In genomic region chr12:57001448-57001906, GRCh38 we compare ENCODE assay signal across 1 cellular context.
A peak's percentile ranks its signal among the peaks of the same experiment; 100 is the strongest.
TF ChIP-seq lines count a peak whose summit lies in the region.

No MANE protein-coding gene starts in this region.

TF ChIP-seq in K562, 482 proteins besides CTCF, POLR2A, EP300 and RAD21 (continued from another document and continues in another):
- TF ChIP-seq ZNF518B (CRISPR knock-in tag; IDR thresholded peaks at IDR 0.05) (no peak), SLC30A9 (CRISPR knock-in tag; IDR thresholded peaks at IDR 0.05) (no peak), DMBX1 (CRISPR knock-in tag; IDR thresholded peaks at IDR 0.05; ENCODE audit: borderline replicate concordance) (no peak), HNRNPL (IDR thresholded peaks at IDR 0.05; ENCODE audit: low read depth, low read length) (no peak), ARID3A (IDR thresholded peaks at IDR 0.05; ENCODE audit: borderline replicate concordance, low read depth, low read length) (peak; percentile 69; the same call in 1 of the 2 replicates), ARID4B (CRISPR knock-in tag; IDR thresholded peaks at IDR 0.05) (peak; percentile 59), BACH1 (tag; IDR thresholded peaks at IDR 0.05) (no peak), JUNB (CRISPR knock-in tag; conservative IDR thresholded peaks at IDR 0.05) (no peak), MCM7 (IDR thresholded peaks at IDR 0.05) (no peak), MITF (IDR thresholded peaks at IDR 0.05) (no peak), TRIM24 (IDR thresholded peaks at IDR 0.05) (no peak), ESRRA (IDR thresholded peaks at IDR 0.05; ENCODE audit: borderline replicate concordance, low read depth) (peak; percentile 20; the same call in 1 of the 2 replicates), ARID1B (IDR thresholded peaks at IDR 0.05) (no peak; the same call in 1 of the 2 replicates), TCF3 (CRISPR knock-in tag; IDR thresholded peaks at IDR 0.05) (0 out of 2 replicates have a peak, but pooled peaks have one; percentile 33), SIN3B (IDR thresholded peaks at IDR 0.05; ENCODE audit: low read depth) (no peak), ZNF75A (CRISPR knock-in tag; IDR thresholded peaks at IDR 0.05) (no peak), SIRT6 (IDR thresholded peaks at IDR 0.05; ENCODE audit: low read depth, low read length) (no peak), SAFB (IDR thresholded peaks at IDR 0.05; ENCODE audit: borderline replicate concordance, low read depth, low read length) (no peak), CHD7 (IDR thresholded peaks at IDR 0.05; ENCODE audit: low read depth, low read length) (no peak), THAP7 (CRISPR knock-in tag; IDR thresholded peaks at IDR 0.05) (no peak), ZNF324 (CRISPR knock-in tag; IDR thresholded peaks at IDR 0.05) (no peak), ATF3 (IDR thresholded peaks at IDR 0.05) (no peak), ATF3 (CRISPR knock-in tag; conservative IDR thresholded peaks at IDR 0.05) (no peak), MBD1 (CRISPR knock-in tag; IDR thresholded peaks at IDR 0.05) (no peak), E2F6 (IDR thresholded peaks at IDR 0.05; ENCODE audit: borderline replicate concordance in 1 of 2, extremely low read depth in 1 of 2, insufficient read depth in 1 of 2, insufficient read length in 1 of 2, low read depth in 1 of 2, low read length in 1 of 2, poor library complexity in 1 of 2, severe bottlenecking in 1 of 2) (no peak)
